ENCODE assay signal across 13 cellular contexts in the genomic region with DNA sequence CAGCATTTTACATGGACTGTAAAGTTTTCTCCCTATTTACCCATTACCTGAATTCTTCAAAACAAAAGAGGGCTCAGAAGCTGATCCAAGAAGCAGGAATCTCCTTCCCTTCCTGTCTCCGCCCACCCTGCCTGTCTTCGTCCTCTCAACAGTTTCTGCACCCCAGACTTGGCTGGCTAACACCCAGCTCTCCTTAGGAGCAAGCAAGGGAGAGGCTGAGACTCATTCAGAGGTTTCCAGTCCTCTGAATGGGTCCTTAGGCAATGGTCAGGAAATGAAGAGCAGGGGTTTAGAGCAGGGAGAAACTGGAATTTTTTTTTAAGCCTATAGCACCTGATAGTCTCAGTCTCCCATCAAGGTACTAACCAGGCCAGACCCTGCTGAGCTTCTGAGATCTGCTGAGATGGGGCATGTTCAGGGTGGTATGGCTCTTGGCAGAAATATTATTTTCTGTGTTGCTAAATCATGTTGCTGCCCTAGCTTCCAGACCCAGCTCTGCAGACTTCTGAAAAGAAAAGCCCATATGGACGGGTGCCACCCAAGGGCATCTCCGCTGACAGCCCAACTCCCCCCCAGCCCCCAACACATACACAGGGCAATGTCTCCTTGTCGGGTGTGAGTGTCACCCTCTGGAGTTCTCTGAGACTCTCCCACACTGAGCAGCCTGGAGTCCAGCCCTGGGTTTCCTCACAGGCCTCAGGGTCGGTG.
A peak's percentile ranks its signal among the peaks of the same experiment; 100 is the strongest.
DNase-seq lines count a peak whose midpoint lies in the region; ATAC-seq lines count a peak whose summit lies in the region.
"Had no signal": no experiment of that assay in that cellular context is flagged by ENCODE, and none has a peak within 500 bp of the region (broad histone marks: within the 10 kb centered on the region; RNA-seq: fewer than 3 reads in every experiment).

No MANE protein-coding gene starts in this region.

- H3K27ac ChIP-seq in muscle layer of colon (ENCODE audit: low read depth, low read length) = peak overlapping the region; percentile 2

- peaks cover 10% of the 10 kb centered on the region for H3K4me1 ChIP-seq in muscle layer of colon (ENCODE audit: insufficient read depth, low read length)
- H3K4me1 ChIP-seq: uterus had no signal

- peaks cover 76% of the 10 kb centered on the region for H3K4me1 Mint-ChIP-seq in dendritic cell treated with granulocyte-macrophage colony-stimulating factor and Interleukin-4, amounts not matched to agents 40 ng/mL and 50 ng/mL, for 4 days (ENCODE audit: low read depth)

- H3K4me3 ChIP-seq in muscle layer of colon (ENCODE audit: low read depth in 1 of 2, low read length in 2 of 2) = no peak overlapping the region
- H3K4me3 ChIP-seq: uterus had no signal

- H3K27me3 Mint-ChIP-seq in dendritic cell treated with granulocyte-macrophage colony-stimulating factor and Interleukin-4, amounts not matched to agents 40 ng/mL and 50 ng/mL, for 4 days = peaks cover 2% of the 10 kb centered on the region

- H3K9me3 Mint-ChIP-seq in dendritic cell treated with granulocyte-macrophage colony-stimulating factor and Interleukin-4, amounts not matched to agents 40 ng/mL and 50 ng/mL, for 4 days = no peaks in the 10 kb centered on the region
- H3K9me3 Mint-ChIP-seq: activated naive CD4-positive, alpha-beta T cell treated with anti-CD3 and anti-CD28 coated beads, Interleukin-2, amount 50 U/mL, for 24 hours had no signal

- H3K9me3 ChIP-seq in muscle layer of colon (ENCODE audit: low read length) = no peaks in the 10 kb centered on the region
- H3K9me3 ChIP-seq: uterus had no signal

- intact Hi-C loops in left ventricle myocardium superior (cut with micrococcal nuclease) (no loop called here), Right ventricle myocardium inferior (cut with DNase I) (loop anchor here (5.0 kb wide), 1 partner anchor 78 kb away; no protein-coding TSS in a partner anchor)
- intact Hi-C loops in dendritic cell treated with granulocyte-macrophage colony-stimulating factor and Interleukin-4, amounts not matched to agents 40 ng/mL and 50 ng/mL, for 4 days (cut with micrococcal nuclease) = no loop called here

- no peaks in the 10 kb centered on the region for H3K27me3 ChIP-seq in muscle layer of colon (ENCODE audit: control insufficient read depth in 1 of 2, insufficient read depth in 2 of 2, low read length in 2 of 2)
- H3K27me3 ChIP-seq: uterus had no signal

- H3K9ac ChIP-seq in muscle layer of colon (ENCODE audit: low read length) = no peak overlapping the region

- no peak overlapping the region for H3K4me3 Mint-ChIP-seq in dendritic cell treated with granulocyte-macrophage colony-stimulating factor and Interleukin-4, amounts not matched to agents 40 ng/mL and 50 ng/mL, for 4 days
- H3K4me3 Mint-ChIP-seq: activated naive CD4-positive, alpha-beta T cell treated with anti-CD3 and anti-CD28 coated beads, Interleukin-2, amount 50 U/mL, for 24 hours had no signal

- DNase-seq in left ventricle myocardium superior = no peak
- DNase-seq in Right ventricle myocardium inferior (ENCODE audit: missing footprints) = no peak
- DNase-seq in SKM-1 (lab: John Stamatoyannopoulos, UW; ENCODE audit: unreplicated experiment) = no peak
- no peak for DNase-seq in NK-92 treated with Interleukin-12 subunit alpha and Interleukin-12 subunit beta, amount 100 ng/mL, for 24 hours (lab: John Stamatoyannopoulos, UW)
- no peak for DNase-seq in inferior parietal cortex (ENCODE audit: extremely low spot score)
- DNase-seq: activated CD4-positive, alpha-beta T cell treated with anti-CD3 and anti-CD28 coated beads for 48 hours; effector CD8-positive, alpha-beta T cell; NCI-H2171 had no signal

- peak overlapping the region; percentile 42 for H3K27ac Mint-ChIP-seq in dendritic cell treated with granulocyte-macrophage colony-stimulating factor and Interleukin-4, amounts not matched to agents 40 ng/mL and 50 ng/mL, for 4 days
- H3K27ac Mint-ChIP-seq: activated naive CD4-positive, alpha-beta T cell treated with anti-CD3 and anti-CD28 coated beads, Interleukin-2, amount 50 U/mL, for 24 hours had no signal

- no peaks in the 10 kb centered on the region for H3K36me3 ChIP-seq in muscle layer of colon (ENCODE audit: insufficient read depth, low read length)
- H3K36me3 ChIP-seq: uterus had no signal

- ATAC-seq in left ventricle myocardium superior (peak; percentile 22), Right ventricle myocardium inferior (no peak), HG02938 (IDR thresholded peaks at IDR 0.05; ENCODE audit: unreplicated experiment) (no peak)

- H3K36me3 Mint-ChIP-seq in dendritic cell treated with granulocyte-macrophage colony-stimulating factor and Interleukin-4, amounts not matched to agents 40 ng/mL and 50 ng/mL, for 4 days (ENCODE audit: low read depth) = no peaks in the 10 kb centered on the region
- H3K36me3 Mint-ChIP-seq: activated naive CD4-positive, alpha-beta T cell treated with anti-CD3 and anti-CD28 coated beads, Interleukin-2, amount 50 U/mL, for 24 hours had no signal
